ENCODE assay signal across 14 cellular contexts in genomic region chr7:52925332-52925731, GRCh38.
DNase-seq lines count a peak whose midpoint lies in the region; TF ChIP-seq lines count a peak whose summit lies in the region.
"Had no signal": no experiment of that assay in that cellular context is flagged by ENCODE, and none has a peak within 500 bp of the region (broad histone marks: within the 10 kb centered on the region; RNA-seq: fewer than 3 reads in every experiment).

No MANE protein-coding gene starts in this region.

- no peaks in the 10 kb centered on the region for H3K79me1 ChIP-seq in mesendoderm (ENCODE audit: low read length)

- H3K18ac ChIP-seq in mesendoderm (ENCODE audit: low read length) = no peak overlapping the region

- no peaks in the 10 kb centered on the region for H3K27me3 ChIP-seq in H7 (ENCODE audit: control insufficient read depth, insufficient read depth, low read length)
- no peaks in the 10 kb centered on the region for H3K27me3 ChIP-seq in mesendoderm (ENCODE audit: insufficient read depth, low read length, poor library complexity)
- H3K27me3 ChIP-seq in CD4-positive, alpha-beta memory T cell (ENCODE audit: insufficient read depth, low read length) = no peaks in the 10 kb centered on the region
- H3K27me3 ChIP-seq: BLaER1 treated with 17β-estradiol and CSF1 and Interleukin-3, amounts not matched to agents 10 nM and 100 nM had no signal

- H3K27ac Mint-ChIP-seq in CD4-positive, alpha-beta memory T cell = no peak overlapping the region
- no peak overlapping the region for H3K27ac Mint-ChIP-seq in HFFc6
- H3K27ac Mint-ChIP-seq: IgD-negative memory B cell had no signal

- H2BK15ac ChIP-seq in mesendoderm (replicated peaks; ENCODE audit: low read depth) = no peak overlapping the region

- no peak overlapping the region for H3K4me2 ChIP-seq in mesendoderm (ENCODE audit: low read length)
- H3K4me2 ChIP-seq: BLaER1 treated with 17β-estradiol and CSF1 and Interleukin-3, amounts not matched to agents 10 nM and 100 nM had no signal

- no peak for TF ChIP-seq CTCF in HFFc6 (IDR thresholded peaks at IDR 0.05)

- no peak overlapping the region for H3K27ac ChIP-seq in mesendoderm (ENCODE audit: low read depth, low read length)
- no peak overlapping the region for H3K27ac ChIP-seq in CD4-positive, alpha-beta memory T cell (ENCODE audit: low read depth, low read length)
- H3K27ac ChIP-seq: BLaER1 treated with 17β-estradiol and CSF1 and Interleukin-3, amounts not matched to agents 10 nM and 100 nM had no signal

- no peaks in the 10 kb centered on the region for H3K27me3 Mint-ChIP-seq in CD4-positive, alpha-beta memory T cell
- no peaks in the 10 kb centered on the region; the same call in 1 of the 2 replicates for H3K27me3 Mint-ChIP-seq in HFFc6 (ENCODE audit: insufficient read depth)
- H3K27me3 Mint-ChIP-seq: IgD-negative memory B cell had no signal

- no peaks in the 10 kb centered on the region for H3K36me3 ChIP-seq in H7 (replicated peaks; ENCODE audit: control insufficient read depth, insufficient read depth, low read length)
- no peaks in the 10 kb centered on the region for H3K36me3 ChIP-seq in mesendoderm (ENCODE audit: control insufficient read depth, insufficient read depth, low read length)
- H3K36me3 ChIP-seq in CD4-positive, alpha-beta memory T cell (ENCODE audit: insufficient read depth, low read length) = no peaks in the 10 kb centered on the region
- H3K36me3 ChIP-seq: BLaER1 treated with 17β-estradiol and CSF1 and Interleukin-3, amounts not matched to agents 10 nM and 100 nM; HAP-1 had no signal

- H3K56ac ChIP-seq in mesendoderm (ENCODE audit: low read length) = no peak overlapping the region

- H3K4me3 ChIP-seq in H7 (ENCODE audit: insufficient read depth, low read depth, low read length) (no peak overlapping the region), mesendoderm (ENCODE audit: low read length) (no peak overlapping the region)
- no peak overlapping the region for H3K4me3 ChIP-seq in CD4-positive, alpha-beta memory T cell (ENCODE audit: low read length in 2 of 2)
- H3K4me3 ChIP-seq: BLaER1 treated with 17β-estradiol and CSF1 and Interleukin-3, amounts not matched to agents 10 nM and 100 nM; HAP-1 had no signal

- CTCF ChIA-PET in CD4-positive, alpha-beta memory T cell (lab: Charles Lee; ENCODE audit: partially characterized antibody) = no interaction called here

- H4K5ac ChIP-seq in mesendoderm (ENCODE audit: low read length) = no peak overlapping the region

- peaks cover 3 to 36% (median 18%) of the 10 kb centered on the region in 8 donors for H3K9me3 Mint-ChIP-seq in CD4-positive, alpha-beta memory T cell
- H3K9me3 Mint-ChIP-seq in HFFc6 = peaks cover 8% of the 10 kb centered on the region

- H4K8ac ChIP-seq in mesendoderm (ENCODE audit: low read depth, low read length) = no peak overlapping the region

- H2BK5ac ChIP-seq in mesendoderm (ENCODE audit: low read length) = no peak overlapping the region

- no peaks in the 10 kb centered on the region for H3K4me1 ChIP-seq in mesendoderm (ENCODE audit: control insufficient read depth, low read depth, low read length)
- H3K4me1 ChIP-seq in CD4-positive, alpha-beta memory T cell (ENCODE audit: insufficient read depth, low read length) = no peaks in the 10 kb centered on the region
- H3K4me1 ChIP-seq: BLaER1 treated with 17β-estradiol and CSF1 and Interleukin-3, amounts not matched to agents 10 nM and 100 nM had no signal

- no peaks in the 10 kb centered on the region for H3K4me1 Mint-ChIP-seq in CD4-positive, alpha-beta memory T cell
- H3K4me1 Mint-ChIP-seq in HFFc6 (ENCODE audit: low read depth) = no peaks in the 10 kb centered on the region
- H3K4me1 Mint-ChIP-seq: IgD-negative memory B cell had no signal

- H2BK120ac ChIP-seq in mesendoderm (ENCODE audit: low read depth, low read length) = no peak overlapping the region

- no peak overlapping the region for H3K23ac ChIP-seq in mesendoderm (ENCODE audit: low read length)

- intact Hi-C loops in CD4-positive, alpha-beta memory T cell (cut with micrococcal nuclease) = no loop called here

- in situ Hi-C loops in SK-MEL-5 (cut with HindIII; ENCODE audit: low pct_unique_long_range_greater_than_20kb, low sequenced_read_pairs) = no loop called here

- no peak overlapping the region for H3K4ac ChIP-seq in mesendoderm (ENCODE audit: low read depth, low read length)

- H3K36me3 Mint-ChIP-seq in CD4-positive, alpha-beta memory T cell = peaks cover 0 to 5% of the 10 kb centered on the region in 2 donors
- no peaks in the 10 kb centered on the region for H3K36me3 Mint-ChIP-seq in HFFc6 (ENCODE audit: low read depth)
- H3K36me3 Mint-ChIP-seq: IgD-negative memory B cell had no signal

- DNase-seq in D341Med (ENCODE audit: low spot score) (peak; percentile 41), H7 (peak; percentile 28), SK-MEL-5 (ENCODE audit: low read depth, low spot score) (peak; percentile 32), mesendoderm (peak; percentile 26), HFFc6 (no peak)
- DNase-seq in CD4-positive, alpha-beta memory T cell = no peak
- DNase-seq in stimulated activated CD4-positive, alpha-beta T cell treated with anti-CD3 and anti-CD28 coated beads, Interleukin-15, amount 100 ng/mL, for 24 hours = no peak
- DNase-seq: COR-L47, NCI-H1048, NCI-H774, SIG-M5 had no signal

- POLR2A ChIA-PET in CD4-positive, alpha-beta memory T cell (lab: Charles Lee; ENCODE audit: partially characterized antibody) = no interaction called here

- H3K79me2 ChIP-seq in mesendoderm (ENCODE audit: control insufficient read depth, insufficient read depth, low read length) = no peaks in the 10 kb centered on the region

- no peak overlapping the region for H2AK5ac ChIP-seq in mesendoderm (ENCODE audit: low read length)

- no peak overlapping the region for H3K4me3 Mint-ChIP-seq in CD4-positive, alpha-beta memory T cell
- H3K4me3 Mint-ChIP-seq in HFFc6 = no peak overlapping the region
- H3K4me3 Mint-ChIP-seq: IgD-negative memory B cell had no signal

- WGBS in mesendoderm (ENCODE audit: extremely low coverage, insufficient coverage, low lambda C conversion rate) = no CpG with 5 or more reads among the region's 5 CpGs

- H3K9me3 ChIP-seq in CD4-positive, alpha-beta memory T cell (ENCODE audit: control insufficient read depth in 1 of 2, low read length in 2 of 2) = no peaks in the 10 kb centered on the region
- H3K9me3 ChIP-seq: BLaER1 treated with 17β-estradiol and CSF1 and Interleukin-3, amounts not matched to agents 10 nM and 100 nM; HAP-1 had no signal

- H3K9ac ChIP-seq in mesendoderm (ENCODE audit: low read length) = no peak overlapping the region
- H3K9ac ChIP-seq: BLaER1 treated with 17β-estradiol and CSF1 and Interleukin-3, amounts not matched to agents 10 nM and 100 nM had no signal

Comparison
In these comparisons a context has a peak if more than half of its experiments do, and no peak if none do; other contexts are left out.
1. DNase-seq: peak in D341Med (single experiment), H7 (single experiment), SK-MEL-5 (single experiment) and mesendoderm (single experiment); none in CD4-positive, alpha-beta memory T cell (0 of 5), stimulated activated CD4-positive, alpha-beta T cell treated with anti-CD3 and anti-CD28 coated beads, Interleukin-15, amount 100 ng/mL, for 24 hours (single experiment) and HFFc6 (single experiment).